In the genomic region with DNA sequence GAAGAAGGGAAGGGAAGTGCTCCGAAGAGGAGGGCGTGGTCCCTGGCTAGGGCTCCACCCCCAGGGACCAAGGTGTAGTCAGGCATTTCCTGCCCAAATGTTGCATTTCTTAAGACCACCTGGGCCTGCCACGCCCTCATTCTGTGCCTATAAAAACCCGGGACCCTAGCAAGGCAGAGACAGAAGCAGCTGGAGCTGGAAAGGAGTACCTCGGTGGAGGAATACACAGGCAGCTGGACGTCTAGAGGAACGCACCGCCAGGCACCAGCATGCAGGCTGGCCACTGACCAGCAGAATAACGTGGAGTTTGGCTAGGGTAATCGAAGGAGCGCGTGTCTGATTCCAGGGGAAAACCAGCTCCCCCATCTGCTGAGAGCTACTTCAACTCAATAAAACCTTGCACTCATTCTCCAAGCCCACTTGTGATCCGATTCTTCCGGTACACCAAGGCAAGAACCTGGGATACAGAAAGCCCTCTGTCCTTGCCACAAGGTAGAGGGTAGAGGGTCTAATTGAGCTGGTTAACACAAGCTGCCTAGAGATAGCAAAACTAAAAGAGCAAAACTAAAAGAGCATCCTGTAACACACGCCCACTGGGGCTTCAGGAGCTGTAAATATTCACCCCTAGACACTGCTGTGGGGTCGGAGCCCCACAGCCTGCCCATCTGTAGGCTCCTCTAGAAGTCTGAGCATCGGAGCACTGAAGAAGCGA, we compare ENCODE assay signal across 2 cellular contexts.
TF ChIP-seq lines count a peak whose summit lies in the region.

No MANE protein-coding gene starts in this region.

TF ChIP-seq in HEK293, 187 proteins besides CTCF, POLR2A, EP300 and RAD21:
- TF ChIP-seq SP3 (tag by site-specific recombination; IDR thresholded peaks at IDR 0.05) (peak; percentile 51; the same call in 1 of the 2 replicates), ZNF121 (tag by site-specific recombination; IDR thresholded peaks at IDR 0.05) (no peak), FEZF1 (tag by site-specific recombination; IDR thresholded peaks at IDR 0.05) (0 out of 2 replicates have a peak, but pooled peaks have one; percentile 21), ZNF394 (tag by site-specific recombination; IDR thresholded peaks at IDR 0.05; ENCODE audit: borderline replicate concordance) (peak; percentile 74; the same call in 1 of the 2 replicates), PRDM1 (tag by site-specific recombination; IDR thresholded peaks at IDR 0.05) (no peak), GLIS1 (tag by site-specific recombination; IDR thresholded peaks at IDR 0.05) (peak; percentile 30; the same call in 1 of the 2 replicates), KLF1 (tag by site-specific recombination; IDR thresholded peaks at IDR 0.05) (peak; percentile 71), KLF9 (tag by site-specific recombination; IDR thresholded peaks at IDR 0.05; ENCODE audit: low read depth) (peak; percentile 59; the same call in 1 of the 2 replicates), AEBP2 (tag by site-specific recombination; IDR thresholded peaks at IDR 0.05; ENCODE audit: borderline replicate concordance) (no peak), KLF10 (tag by site-specific recombination; IDR thresholded peaks at IDR 0.05) (0 out of 2 replicates have a peak, but pooled peaks have one; percentile 55)
- TF ChIP-seq, protein P1, sequence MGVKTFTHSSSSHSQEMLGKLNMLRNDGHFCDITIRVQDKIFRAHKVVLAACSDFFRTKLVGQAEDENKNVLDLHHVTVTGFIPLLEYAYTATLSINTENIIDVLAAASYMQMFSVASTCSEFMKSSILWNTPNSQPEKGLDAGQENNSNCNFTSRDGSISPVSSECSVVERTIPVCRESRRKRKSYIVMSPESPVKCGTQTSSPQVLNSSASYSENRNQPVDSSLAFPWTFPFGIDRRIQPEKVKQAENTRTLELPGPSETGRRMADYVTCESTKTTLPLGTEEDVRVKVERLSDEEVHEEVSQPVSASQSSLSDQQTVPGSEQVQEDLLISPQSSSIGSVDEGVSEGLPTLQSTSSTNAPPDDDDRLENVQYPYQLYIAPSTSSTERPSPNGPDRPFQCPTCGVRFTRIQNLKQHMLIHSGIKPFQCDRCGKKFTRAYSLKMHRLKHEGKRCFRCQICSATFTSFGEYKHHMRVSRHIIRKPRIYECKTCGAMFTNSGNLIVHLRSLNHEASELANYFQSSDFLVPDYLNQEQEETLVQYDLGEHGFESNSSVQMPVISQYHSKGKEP (tag by site-specific recombination; IDR thresholded peaks at IDR 0.05) = peak; percentile 62; the same call in 1 of the 2 replicates

TF ChIP-seq in H1, 55 proteins besides CTCF, POLR2A, EP300 and RAD21:
- TF ChIP-seq PHF8 (conservative IDR thresholded peaks at IDR 0.05; ENCODE audit: low read depth, low read length) (0 out of 2 replicates have a peak, but pooled peaks have one; percentile 27), TEAD4 (IDR thresholded peaks at IDR 0.05; ENCODE audit: low read depth, low read length) (no peak), TCF12 (IDR thresholded peaks at IDR 0.05; ENCODE audit: low read depth, low read length) (0 out of 2 replicates have a peak, but pooled peaks have one; percentile 35), TAF1 (IDR thresholded peaks at IDR 0.05; ENCODE audit: low read depth, low read length) (peak; percentile 86), POLR2AphosphoS5 (IDR thresholded peaks at IDR 0.05; ENCODE audit: low read depth, low read length) (peak; percentile 90), TBP (IDR thresholded peaks at IDR 0.05; ENCODE audit: low read depth, low read length) (peak; percentile 92)
TF ChIP-seq in H1: peak in this region for 5.
